1 cellular context compared by ENCODE assay signal in the genomic region with DNA sequence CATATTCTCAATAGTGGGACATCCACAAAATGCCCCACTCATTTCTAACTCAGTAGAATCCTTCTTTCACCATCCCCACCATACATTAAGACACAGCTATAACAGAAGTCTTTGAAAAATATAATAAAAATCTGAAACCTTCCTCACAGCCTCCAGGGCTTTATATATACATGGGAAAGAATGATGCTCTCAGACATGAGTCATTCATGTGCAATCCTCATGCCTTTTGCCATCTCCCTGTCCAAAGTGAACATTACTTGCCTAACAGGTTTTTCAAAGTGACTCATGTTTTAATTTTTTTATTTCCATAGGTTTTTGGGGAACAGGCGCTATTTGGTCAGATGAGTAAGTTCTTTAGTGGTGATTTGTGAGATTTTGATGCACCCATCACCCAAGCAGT.
A peak's percentile ranks its signal among the peaks of the same experiment; 100 is the strongest.
TF ChIP-seq lines count a peak whose summit lies in the region.

No MANE protein-coding gene starts in this region.

TF ChIP-seq in HCT116, 20 proteins besides CTCF, POLR2A, EP300 and RAD21 (continued from another document):
- no peak for TF ChIP-seq EZH2phosphoT487 (IDR thresholded peaks at IDR 0.05; ENCODE audit: borderline replicate concordance)
- no peak for TF ChIP-seq YY1 (IDR thresholded peaks at IDR 0.05; ENCODE audit: extremely low read depth, insufficient replicate concordance, low read depth, low read length)
- peak; percentile 71 for TF ChIP-seq SRF (IDR thresholded peaks at IDR 0.05; ENCODE audit: low read depth)
